16 cellular contexts compared by ENCODE assay signal in the genomic region with DNA sequence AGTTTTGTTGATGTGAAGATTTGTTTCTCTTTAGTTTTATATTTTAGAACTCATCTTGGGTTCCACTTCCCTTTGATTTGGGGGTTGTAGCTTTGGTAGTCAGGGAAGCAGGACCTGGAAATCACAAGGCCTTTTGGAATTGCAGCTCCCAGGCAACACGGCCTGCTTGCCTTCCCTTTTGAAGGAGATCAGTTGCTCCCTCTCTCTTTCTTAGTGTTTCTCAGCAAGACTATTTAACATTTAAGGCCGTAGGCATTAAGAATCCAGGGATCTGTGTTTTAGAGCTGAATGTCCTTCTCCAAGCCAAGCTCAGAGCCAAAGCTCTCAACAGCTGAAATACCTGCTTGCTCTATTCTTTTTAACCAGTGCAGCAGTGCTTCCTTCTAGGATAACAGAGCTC.
"Had no signal": no experiment of that assay in that cellular context is flagged by ENCODE, and none has a peak within 500 bp of the region (broad histone marks: within the 10 kb centered on the region; RNA-seq: fewer than 3 reads in every experiment).

No MANE protein-coding gene starts in this region.

- H3K9me3 ChIP-seq: esophagus muscularis mucosa, left lung, neutrophil, right atrium auricular region, transverse colon had no signal

- H3K27ac Mint-ChIP-seq: activated CD4-positive, alpha-beta memory T cell treated with anti-CD3 and anti-CD28 coated beads for 36 hours; activated naive CD8-positive, alpha-beta T cell; stimulated activated effector memory CD8-positive, alpha-beta T cell treated with anti-CD3 and anti-CD28 coated beads, Interleukin-12 subunit alpha, Interleukin-12 subunit beta, amount 100 ng/mL, for 72 hours had no signal

- DNase-seq: activated CD4-positive, alpha-beta memory T cell treated with anti-CD3 and anti-CD28 coated beads for 36 hours; activated CD4-positive, alpha-beta T cell treated with anti-CD3 and anti-CD28 coated beads for 1 hour; activated gamma-delta T cell; activated T-cell treated with anti-CD3 and anti-CD28 coated beads, Interleukin-2, amount 50 U/mL, for 48 hours; amygdala; glutamatergic neuron; left lung; mesenchymal stem cell; SW 1271; transverse colon had no signal

- H3K4me1 Mint-ChIP-seq: stimulated activated effector memory CD8-positive, alpha-beta T cell treated with anti-CD3 and anti-CD28 coated beads, Interleukin-12 subunit alpha, Interleukin-12 subunit beta, amount 100 ng/mL, for 72 hours had no signal

- H3K9me3 Mint-ChIP-seq: activated CD4-positive, alpha-beta memory T cell treated with anti-CD3 and anti-CD28 coated beads for 36 hours had no signal

- H3K27me3 ChIP-seq: esophagus muscularis mucosa, left lung, neutrophil, right atrium auricular region, transverse colon had no signal

- H3K36me3 Mint-ChIP-seq: activated CD4-positive, alpha-beta memory T cell treated with anti-CD3 and anti-CD28 coated beads for 36 hours; activated naive CD8-positive, alpha-beta T cell; stimulated activated effector memory CD8-positive, alpha-beta T cell treated with anti-CD3 and anti-CD28 coated beads, Interleukin-12 subunit alpha, Interleukin-12 subunit beta, amount 100 ng/mL, for 72 hours had no signal

- H3K4me2 ChIP-seq: smooth muscle cell had no signal

- H3K36me3 ChIP-seq: esophagus muscularis mucosa, left lung, neutrophil, right atrium auricular region, transverse colon had no signal

- H3K4me3 ChIP-seq: esophagus muscularis mucosa, left lung, right atrium auricular region, smooth muscle cell, transverse colon had no signal

- H3K27ac ChIP-seq: esophagus muscularis mucosa, left lung, neutrophil, right atrium auricular region, transverse colon had no signal

- H3K27me3 Mint-ChIP-seq: activated CD4-positive, alpha-beta memory T cell treated with anti-CD3 and anti-CD28 coated beads for 36 hours; activated naive CD8-positive, alpha-beta T cell had no signal

- H3K4me3 Mint-ChIP-seq: activated CD4-positive, alpha-beta memory T cell treated with anti-CD3 and anti-CD28 coated beads for 36 hours; activated naive CD8-positive, alpha-beta T cell; stimulated activated effector memory CD8-positive, alpha-beta T cell treated with anti-CD3 and anti-CD28 coated beads, Interleukin-12 subunit alpha, Interleukin-12 subunit beta, amount 100 ng/mL, for 72 hours had no signal

- ATAC-seq: stimulated activated effector memory CD8-positive, alpha-beta T cell treated with anti-CD3 and anti-CD28 coated beads, Interleukin-12 subunit alpha, Interleukin-12 subunit beta, amount 100 ng/mL, for 72 hours had no signal
